Comparison of ENCODE assay signal across 1 cellular context in the genomic region with DNA sequence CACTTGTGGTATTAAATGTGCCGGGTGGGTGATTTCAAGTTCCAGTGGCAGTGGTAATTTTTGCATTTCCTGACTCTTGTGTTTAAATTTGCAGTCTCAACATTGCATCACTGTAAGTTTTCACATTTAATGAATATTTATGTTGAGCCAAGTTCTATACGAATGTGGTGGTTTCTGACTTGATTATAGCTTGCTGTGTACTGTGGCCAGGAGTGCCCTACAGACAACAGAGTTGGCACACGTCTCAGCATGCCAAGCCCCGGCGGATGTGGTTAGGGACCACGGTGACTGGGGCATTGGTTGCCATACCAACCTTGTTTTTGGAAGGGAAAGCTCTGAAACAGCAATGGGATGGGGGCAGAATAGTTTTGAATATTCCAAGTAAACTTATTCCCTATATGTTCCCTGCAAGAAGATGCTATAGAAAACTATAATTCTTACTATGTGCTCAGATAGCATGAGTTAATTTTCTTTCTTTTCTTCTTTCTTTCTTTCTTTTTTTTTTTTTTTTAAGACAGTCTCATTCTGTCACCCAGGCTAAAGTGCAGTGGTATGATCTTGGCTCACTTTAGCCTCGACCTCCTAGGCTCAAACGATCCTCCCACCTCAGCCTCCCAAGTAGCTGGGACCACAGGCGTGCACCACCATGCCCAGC.
A peak's percentile ranks its signal among the peaks of the same experiment; 100 is the strongest.
TF ChIP-seq lines count a peak whose summit lies in the region.

No MANE protein-coding gene starts in this region.

TF ChIP-seq in HEK293, 187 proteins besides CTCF, POLR2A, EP300 and RAD21:
- TF ChIP-seq, protein P1, sequence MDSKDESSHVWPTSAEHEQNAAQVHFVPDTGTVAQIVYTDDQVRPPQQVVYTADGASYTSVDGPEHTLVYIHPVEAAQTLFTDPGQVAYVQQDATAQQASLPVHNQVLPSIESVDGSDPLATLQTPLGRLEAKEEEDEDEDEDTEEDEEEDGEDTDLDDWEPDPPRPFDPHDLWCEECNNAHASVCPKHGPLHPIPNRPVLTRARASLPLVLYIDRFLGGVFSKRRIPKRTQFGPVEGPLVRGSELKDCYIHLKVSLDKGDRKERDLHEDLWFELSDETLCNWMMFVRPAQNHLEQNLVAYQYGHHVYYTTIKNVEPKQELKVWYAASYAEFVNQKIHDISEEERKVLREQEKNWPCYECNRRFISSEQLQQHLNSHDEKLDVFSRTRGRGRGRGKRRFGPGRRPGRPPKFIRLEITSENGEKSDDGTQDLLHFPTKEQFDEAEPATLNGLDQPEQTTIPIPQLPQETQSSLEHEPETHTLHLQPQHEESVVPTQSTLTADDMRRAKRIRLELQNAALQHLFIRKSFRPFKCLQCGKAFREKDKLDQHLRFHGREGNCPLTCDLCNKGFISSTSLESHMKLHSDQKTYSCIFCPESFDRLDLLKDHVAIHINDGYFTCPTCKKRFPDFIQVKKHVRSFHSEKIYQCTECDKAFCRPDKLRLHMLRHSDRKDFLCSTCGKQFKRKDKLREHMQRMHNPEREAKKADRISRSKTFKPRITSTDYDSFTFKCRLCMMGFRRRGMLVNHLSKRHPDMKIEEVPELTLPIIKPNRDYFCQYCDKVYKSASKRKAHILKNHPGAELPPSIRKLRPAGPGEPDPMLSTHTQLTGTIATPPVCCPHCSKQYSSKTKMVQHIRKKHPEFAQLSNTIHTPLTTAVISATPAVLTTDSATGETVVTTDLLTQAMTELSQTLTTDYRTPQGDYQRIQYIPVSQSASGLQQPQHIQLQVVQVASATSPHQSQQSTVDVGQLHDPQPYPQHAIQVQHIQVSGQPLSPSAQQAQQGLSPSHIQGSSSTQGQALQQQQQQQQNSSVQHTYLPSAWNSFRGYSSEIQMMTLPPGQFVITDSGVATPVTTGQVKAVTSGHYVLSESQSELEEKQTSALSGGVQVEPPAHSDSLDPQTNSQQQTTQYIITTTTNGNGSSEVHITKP (tag by site-specific recombination; IDR thresholded peaks at IDR 0.05) = peak; percentile 75
- no peak for TF ChIP-seq ZNF37A (tag by site-specific recombination; IDR thresholded peaks at IDR 0.05)
